In genomic region chr13:96730676-96731075, GRCh38 we compare ENCODE assay signal across 22 cellular contexts.
"Had no signal": no experiment of that assay in that cellular context is flagged by ENCODE, and none has a peak within 500 bp of the region (broad histone marks: within the 10 kb centered on the region; RNA-seq: fewer than 3 reads in every experiment).

No MANE protein-coding gene starts in this region.

- H3K9me3 Mint-ChIP-seq: activated naive CD4-positive, alpha-beta T cell treated with anti-CD3 and anti-CD28 coated beads, Interleukin-2, amount 50 U/mL, for 24 hours had no signal

- H3K4me2 ChIP-seq: PC-9 had no signal

- H2AFZ ChIP-seq: PC-9 had no signal

- DNase-seq: activated CD4-positive, alpha-beta T cell treated with anti-CD3 and anti-CD28 coated beads for 4 hours; activated CD8-positive, alpha-beta memory T cell treated with anti-CD3 and anti-CD28 coated beads, Interleukin-2, amount 50 U/mL, for 48 hours; activated CD8-positive, alpha-beta T cell treated with anti-CD3 and anti-CD28 coated beads, Interleukin-2, amount 10 ng/mL, durations not matched to agents 7 days and 5 days; activated effector memory CD4-positive, alpha-beta T cell treated with Interleukin-2 at 50 U/mL for 16 hours; activated naive CD4-positive, alpha-beta T cell; activated T-cell treated with anti-CD3 and anti-CD28 coated beads, Interleukin-2, amount 50 U/mL, for 1 hour; amniotic stem cell; body of pancreas; NCI-H1105 treated with DMSO at 0.1 percent for 48 hours; NCI-H1436 treated with DMSO at 0.1 percent for 48 hours; NCI-H187; NCI-H2081; NCI-H446; NCI-H524; PC-9; SIG-M5; T-helper 1 cell had no signal

- H3K27me3 ChIP-seq: ascending aorta, body of pancreas had no signal

- H3K4me1 ChIP-seq: ascending aorta, body of pancreas had no signal

- H3K27me3 Mint-ChIP-seq: activated naive CD4-positive, alpha-beta T cell treated with anti-CD3 and anti-CD28 coated beads, Interleukin-2, amount 50 U/mL, for 24 hours; central memory CD8-positive, alpha-beta T cell had no signal

- H3K4me1 Mint-ChIP-seq: activated naive CD4-positive, alpha-beta T cell treated with anti-CD3 and anti-CD28 coated beads, Interleukin-2, amount 50 U/mL, for 24 hours; central memory CD8-positive, alpha-beta T cell had no signal

- H3K27ac Mint-ChIP-seq: activated CD8-positive, alpha-beta T cell treated with anti-CD3 and anti-CD28 coated beads, Interleukin-2, amount 10 ng/mL, durations not matched to agents 7 days and 5 days; activated naive CD4-positive, alpha-beta T cell treated with anti-CD3 and anti-CD28 coated beads, Interleukin-2, amount 50 U/mL, for 24 hours; activated T-helper 1 cell treated with anti-CD3 and anti-CD28 coated beads, Interleukin-12 subunit alpha, Interleukin-12 subunit beta, Interleukin-2, Interleukin-4 antibody, amounts not matched to agents 30 ng/mL and 10 ng/mL and 1 ng/mL, durations not matched to agents 14 hours and 24 hours and 36 hours had no signal

- H3K36me3 ChIP-seq: ascending aorta had no signal

- H3K4me3 Mint-ChIP-seq: activated CD8-positive, alpha-beta T cell treated with anti-CD3 and anti-CD28 coated beads, Interleukin-2, amount 10 ng/mL, durations not matched to agents 7 days and 5 days; activated naive CD4-positive, alpha-beta T cell treated with anti-CD3 and anti-CD28 coated beads, Interleukin-2, amount 50 U/mL, for 24 hours; activated T-helper 1 cell treated with anti-CD3 and anti-CD28 coated beads, Interleukin-12 subunit alpha, Interleukin-12 subunit beta, Interleukin-2, Interleukin-4 antibody, amounts not matched to agents 30 ng/mL and 10 ng/mL and 1 ng/mL, durations not matched to agents 14 hours and 24 hours and 36 hours; central memory CD8-positive, alpha-beta T cell had no signal

- H3K4me3 ChIP-seq: ascending aorta, body of pancreas, PC-9 had no signal

- H3K27ac ChIP-seq: ascending aorta, body of pancreas, PC-9 had no signal

- ATAC-seq: activated CD4-positive, CD25-positive, alpha-beta regulatory T cell treated with anti-CD3 and anti-CD28 coated beads, Interleukin-2, amount 50 U/mL, for 24 hours; activated CD8-positive, alpha-beta T cell treated with anti-CD3 and anti-CD28 coated beads, Interleukin-2, amount 10 ng/mL, durations not matched to agents 7 days and 5 days; body of pancreas had no signal

- H3K36me3 Mint-ChIP-seq: activated naive CD4-positive, alpha-beta T cell treated with anti-CD3 and anti-CD28 coated beads, Interleukin-2, amount 50 U/mL, for 24 hours had no signal
